Comparison of ENCODE assay signal across 32 cellular contexts in genomic region chr2:215659650-215660049, GRCh38.
"Had no signal": no experiment of that assay in that cellular context is flagged by ENCODE, and none has a peak within 500 bp of the region (broad histone marks: within the 10 kb centered on the region; RNA-seq: fewer than 3 reads in every experiment).

No MANE protein-coding gene starts in this region.

- H3K4me3 Mint-ChIP-seq: activated CD4-positive, alpha-beta memory T cell treated with anti-CD3 and anti-CD28 coated beads for 36 hours; activated naive CD4-positive, alpha-beta T cell treated with anti-CD3 and anti-CD28 coated beads, Interleukin-2, amount 10 ng/mL, durations not matched to agents 7 days and 5 days; activated naive CD8-positive, alpha-beta T cell treated with anti-CD3 and anti-CD28 coated beads, Interleukin-2, amount 10 ng/mL, durations not matched to agents 7 days and 5 days; activated T-helper 1 cell treated with anti-CD3 and anti-CD28 coated beads, Interleukin-12 subunit alpha, Interleukin-12 subunit beta, Interleukin-2, Interleukin-4 antibody, amounts not matched to agents 30 ng/mL and 10 ng/mL and 1 ng/mL, durations not matched to agents 14 hours and 24 hours and 36 hours; naive thymus-derived CD8-positive, alpha-beta T cell; neural crest cell; T-helper 1 cell treated with Interleukin-12 subunit alpha and Interleukin-12 subunit beta and Interleukin-4 antibody, amounts not matched to agents 30 μg/mL and 1 μg/mL, for 36 hours; type B pancreatic cell had no signal

- DNase-seq: activated CD4-positive, alpha-beta memory T cell treated with anti-CD3 and anti-CD28 coated beads for 36 hours; activated CD4-positive, alpha-beta T cell treated with anti-CD3 and anti-CD28 coated beads for 4 hours; activated CD8-positive, alpha-beta memory T cell treated with anti-CD3 and anti-CD28 coated beads, Interleukin-2, amount 50 U/mL, for 4 hours; activated effector memory CD4-positive, alpha-beta T cell treated with anti-CD3 and anti-CD28 coated beads, Interleukin-2, amount 50 U/mL, for 16 hours; activated naive CD4-positive, alpha-beta T cell treated with anti-CD3 and anti-CD28 coated beads, Interleukin-2, amount 10 ng/mL, durations not matched to agents 7 days and 5 days; activated naive CD8-positive, alpha-beta T cell treated with anti-CD3 and anti-CD28 coated beads, Interleukin-2, amount 10 ng/mL, durations not matched to agents 7 days and 5 days; activated T-cell treated with anti-CD3 and anti-CD28 coated beads, Interleukin-2, amount 50 U/mL, for 1 hour; central memory CD4-positive, alpha-beta T cell; effector CD8-positive, alpha-beta T cell; foreskin melanocyte; glutamatergic neuron; left cardiac atrium; left ventricle myocardium superior; midbrain; naive thymus-derived CD8-positive, alpha-beta T cell; nucleus accumbens; stimulated activated CD4-positive, alpha-beta T cell treated with anti-CD3 and anti-CD28 coated beads, Interleukin-4, amount 100 ng/mL, for 1 hour; stimulated activated naive CD8-positive, alpha-beta T cell treated with anti-CD3 and anti-CD28 coated beads, Interleukin-15, Interleukin-2, amounts not matched to agents 100 U/mL and 50 U/mL, for 24 hours; SW 1271; T-helper 9 cell; testis; uterus had no signal

- H3K4me3 ChIP-seq: right atrium auricular region, testis, uterus had no signal

- H3K27ac ChIP-seq: right atrium auricular region, testis, uterus, VCaP had no signal

- H3K9me3 ChIP-seq: right atrium auricular region, testis, uterus had no signal

- H3K9me3 Mint-ChIP-seq: activated CD4-positive, alpha-beta memory T cell treated with anti-CD3 and anti-CD28 coated beads for 36 hours; activated naive CD4-positive, alpha-beta T cell treated with anti-CD3 and anti-CD28 coated beads, Interleukin-2, amount 10 ng/mL, durations not matched to agents 7 days and 5 days; activated naive CD8-positive, alpha-beta T cell treated with anti-CD3 and anti-CD28 coated beads, Interleukin-2, amount 10 ng/mL, durations not matched to agents 7 days and 5 days; activated T-helper 1 cell treated with anti-CD3 and anti-CD28 coated beads, Interleukin-12 subunit alpha, Interleukin-12 subunit beta, Interleukin-2, Interleukin-4 antibody, amounts not matched to agents 30 ng/mL and 10 ng/mL and 1 ng/mL, durations not matched to agents 14 hours and 24 hours and 36 hours; naive thymus-derived CD8-positive, alpha-beta T cell; neural crest cell; T-helper 1 cell treated with Interleukin-12 subunit alpha and Interleukin-12 subunit beta and Interleukin-4 antibody, amounts not matched to agents 30 μg/mL and 1 μg/mL, for 36 hours had no signal

- H3K36me3 Mint-ChIP-seq: activated CD4-positive, alpha-beta memory T cell treated with anti-CD3 and anti-CD28 coated beads for 36 hours; activated naive CD4-positive, alpha-beta T cell treated with anti-CD3 and anti-CD28 coated beads, Interleukin-2, amount 10 ng/mL, durations not matched to agents 7 days and 5 days; activated naive CD8-positive, alpha-beta T cell treated with anti-CD3 and anti-CD28 coated beads, Interleukin-2, amount 10 ng/mL, durations not matched to agents 7 days and 5 days; naive thymus-derived CD8-positive, alpha-beta T cell; type B pancreatic cell had no signal

- H3K27me3 ChIP-seq: right atrium auricular region, testis, uterus had no signal

- H3K27ac Mint-ChIP-seq: activated CD4-positive, alpha-beta memory T cell treated with anti-CD3 and anti-CD28 coated beads for 36 hours; activated naive CD4-positive, alpha-beta T cell treated with anti-CD3 and anti-CD28 coated beads, Interleukin-2, amount 10 ng/mL, durations not matched to agents 7 days and 5 days; activated naive CD8-positive, alpha-beta T cell treated with anti-CD3 and anti-CD28 coated beads, Interleukin-2, amount 10 ng/mL, durations not matched to agents 7 days and 5 days; activated T-helper 1 cell treated with anti-CD3 and anti-CD28 coated beads, Interleukin-12 subunit alpha, Interleukin-12 subunit beta, Interleukin-2, Interleukin-4 antibody, amounts not matched to agents 30 ng/mL and 10 ng/mL and 1 ng/mL, durations not matched to agents 14 hours and 24 hours and 36 hours; T-helper 1 cell treated with Interleukin-12 subunit alpha and Interleukin-12 subunit beta and Interleukin-4 antibody, amounts not matched to agents 30 μg/mL and 1 μg/mL, for 36 hours; type B pancreatic cell had no signal

- H3K36me3 ChIP-seq: right atrium auricular region, uterus had no signal

- H3K27me3 Mint-ChIP-seq: activated CD4-positive, alpha-beta memory T cell treated with anti-CD3 and anti-CD28 coated beads for 36 hours; activated naive CD4-positive, alpha-beta T cell treated with anti-CD3 and anti-CD28 coated beads, Interleukin-2, amount 10 ng/mL, durations not matched to agents 7 days and 5 days; activated naive CD8-positive, alpha-beta T cell treated with anti-CD3 and anti-CD28 coated beads, Interleukin-2, amount 10 ng/mL, durations not matched to agents 7 days and 5 days; type B pancreatic cell had no signal

- H3K4me1 ChIP-seq: right atrium auricular region, testis, uterus had no signal

- FAIRE-seq: colon, endometrium, keratinocyte, TTC549 had no signal
